ENCODE assay signal across 1 cellular context in genomic region chr5:143782588-143783386, GRCh38.
TF ChIP-seq lines count a peak whose summit lies in the region.

No MANE protein-coding gene starts in this region.

TF ChIP-seq in H1, 55 proteins besides CTCF, POLR2A, EP300 and RAD21:
- TF ChIP-seq SIN3A (conservative IDR thresholded peaks at IDR 0.05 in 1 of 2, IDR thresholded peaks at IDR 0.05 in 1 of 2; ENCODE audit: low read depth in 1 of 2, low read length in 2 of 2) (peak; percentile 84 to 87; a peak in 3 of 4 replicates), USF2 (IDR thresholded peaks at IDR 0.05; ENCODE audit: low read length) (no peak), SP1 (IDR thresholded peaks at IDR 0.05; ENCODE audit: low read depth, low read length) (peak; percentile 65; the same call in 1 of the 2 replicates), MAX (IDR thresholded peaks at IDR 0.05) (peak; percentile 38; the same call in 1 of the 2 replicates), CHD7 (IDR thresholded peaks at IDR 0.05; ENCODE audit: insufficient replicate concordance, low read length) (peak; percentile 82), TCF12 (IDR thresholded peaks at IDR 0.05; ENCODE audit: low read depth, low read length) (0 out of 2 replicates have a peak, but pooled peaks have one; percentile 28), HDAC2 (IDR thresholded peaks at IDR 0.05; ENCODE audit: borderline replicate concordance in 1 of 2, low read depth in 2 of 2, low read length in 2 of 2) (peak in 1 of 2 experiments; percentile 71; a peak in 1 of 4 replicates), CBX5 (IDR thresholded peaks at IDR 0.05; ENCODE audit: low read depth, low read length) (no peak), TEAD4 (IDR thresholded peaks at IDR 0.05; ENCODE audit: low read depth, low read length) (peak; percentile 96), TAF7 (optimal IDR thresholded peaks at IDR 0.05; ENCODE audit: borderline replicate concordance, low read depth, low read length) (no peak), RXRA (IDR thresholded peaks at IDR 0.05; ENCODE audit: insufficient read depth, low read depth, low read length) (no peak), CHD2 (IDR thresholded peaks at IDR 0.05; ENCODE audit: low read length) (no peak), JUND (IDR thresholded peaks at IDR 0.05; ENCODE audit: low read length) (peak; percentile 53; the same call in 1 of the 2 replicates), YY1 (IDR thresholded peaks at IDR 0.05; ENCODE audit: low read depth, low read length) (peak; percentile 59; the same call in 1 of the 2 replicates), NANOG (IDR thresholded peaks at IDR 0.05; ENCODE audit: insufficient read depth, low read depth, low read length, poor library complexity, severe bottlenecking) (peak; percentile 52), SRF (IDR thresholded peaks at IDR 0.05; ENCODE audit: low read depth, low read length) (peak; percentile 39; the same call in 1 of the 2 replicates), CBX8 (IDR thresholded peaks at IDR 0.05; ENCODE audit: borderline replicate concordance, low read depth, low read length) (no peak), CEBPB (IDR thresholded peaks at IDR 0.05; ENCODE audit: low read depth, low read length) (peak; percentile 78)
